Comparison of ENCODE assay signal across 16 cellular contexts in genomic region chr9:132383462-132383883, GRCh38. TPM values are rescaled to one million over a fixed set of nuclear protein-coding genes. Genes with fewer than 3 reads are reported as not detected.
DNase-seq lines count a peak whose midpoint lies in the region; ATAC-seq and FAIRE-seq lines count a peak whose summit lies in the region.
"Had no signal": no experiment of that assay in that cellular context is flagged by ENCODE, and none has a peak within 500 bp of the region (broad histone marks: within the 10 kb centered on the region; RNA-seq: fewer than 3 reads in every experiment).

No MANE protein-coding gene starts in this region.

- CTCF ChIA-PET in CD4-positive, alpha-beta memory T cell (lab: Charles Lee; ENCODE audit: partially characterized antibody), result no interaction called here

- H3K9me3 ChIP-seq in CD4-positive, alpha-beta memory T cell (ENCODE audit: control insufficient read depth in 1 of 2, low read length in 2 of 2), result no peaks in the 10 kb centered on the region
- H3K9me3 ChIP-seq: adrenal gland had no signal

- H3K36me3 Mint-ChIP-seq in CD4-positive, alpha-beta memory T cell, result peaks cover 33 to 62% of the 10 kb centered on the region in 2 donors
- H3K36me3 Mint-ChIP-seq in effector memory CD8-positive, alpha-beta T cell (ENCODE audit: insufficient read depth), result peaks cover 52% of the 10 kb centered on the region

- H3K36me3 ChIP-seq in CD4-positive, alpha-beta memory T cell (ENCODE audit: insufficient read depth, low read length), result peaks cover 50% of the 10 kb centered on the region

- no peaks in the 10 kb centered on the region for H3K27me3 ChIP-seq in CD4-positive, alpha-beta memory T cell (ENCODE audit: insufficient read depth, low read length)
- H3K27me3 ChIP-seq: adrenal gland had no signal

- no peaks in the 10 kb centered on the region for H3K27me3 Mint-ChIP-seq in CD4-positive, alpha-beta memory T cell
- no peaks in the 10 kb centered on the region for H3K27me3 Mint-ChIP-seq in effector memory CD8-positive, alpha-beta T cell
- H3K27me3 Mint-ChIP-seq: CD4-positive, CD25-positive, alpha-beta regulatory T cell had no signal

- no peaks in the 10 kb centered on the region for H3K4me1 ChIP-seq in CD4-positive, alpha-beta memory T cell (ENCODE audit: insufficient read depth, low read length)
- H3K4me1 ChIP-seq: adrenal gland had no signal

- no peak for FAIRE-seq in RCC 7860 (lab: Jason Lieb, UNC)
- FAIRE-seq: keratinocyte had no signal

- POLR2A ChIA-PET in CD4-positive, alpha-beta memory T cell (lab: Charles Lee; ENCODE audit: partially characterized antibody), result interaction anchor here (0.6 to 1.2 kb wide), 2 partner anchors 9 to 28 kb away, joined by 3 to 4 read pairs; partner anchors contain the start of gene SETX

- peak overlapping the region in 5 of 7 donors; percentile 3 to 84 (median 61) for H3K27ac Mint-ChIP-seq in CD4-positive, alpha-beta memory T cell
- peak overlapping the region in 1 of 2 donors; percentile 14 for H3K27ac Mint-ChIP-seq in effector memory CD8-positive, alpha-beta T cell

- no peak overlapping the region for H3K4me3 Mint-ChIP-seq in CD4-positive, alpha-beta memory T cell
- no peak overlapping the region for H3K4me3 Mint-ChIP-seq in effector memory CD8-positive, alpha-beta T cell
- H3K4me3 Mint-ChIP-seq: CD4-positive, CD25-positive, alpha-beta regulatory T cell; neural crest cell had no signal

- H3K9me3 Mint-ChIP-seq in CD4-positive, alpha-beta memory T cell, result no peaks in the 10 kb centered on the region
- no peaks in the 10 kb centered on the region for H3K9me3 Mint-ChIP-seq in effector memory CD8-positive, alpha-beta T cell
- H3K9me3 Mint-ChIP-seq: CD4-positive, CD25-positive, alpha-beta regulatory T cell; neural crest cell had no signal

- intact Hi-C loops in CD4-positive, alpha-beta memory T cell (cut with micrococcal nuclease), result no loop called here

- peaks cover 11 to 15% (median 12%) of the 10 kb centered on the region in 4 donors for H3K4me1 Mint-ChIP-seq in CD4-positive, alpha-beta memory T cell
- peaks cover 0 to 6% of the 10 kb centered on the region in 2 donors for H3K4me1 Mint-ChIP-seq in effector memory CD8-positive, alpha-beta T cell (ENCODE audit: low read depth in 2 of 2)
- H3K4me1 Mint-ChIP-seq: neural crest cell had no signal

- ATAC-seq in GM18907 (IDR thresholded peaks at IDR 0.05; ENCODE audit: unreplicated experiment), result peak; percentile 44
- ATAC-seq in HG03460 (IDR thresholded peaks at IDR 0.05; ENCODE audit: unreplicated experiment), result peak; percentile 52
- peak; percentile 24 for ATAC-seq in effector memory CD8-positive, alpha-beta T cell (replicated peaks)

- no peak overlapping the region for H3K27ac ChIP-seq in CD4-positive, alpha-beta memory T cell (ENCODE audit: low read depth, low read length)
- H3K27ac ChIP-seq: adrenal gland, SK-N-MC had no signal

- H3K4me3 ChIP-seq in CD4-positive, alpha-beta memory T cell (ENCODE audit: low read length in 2 of 2), result no peak overlapping the region
- H3K4me3 ChIP-seq: adrenal gland, SK-N-MC, skin epidermis had no signal

- DNase-seq in CD4-positive, alpha-beta memory T cell, result no peak
- DNase-seq in effector memory CD8-positive, alpha-beta T cell, result no peak
- DNase-seq in glomerular visceral epithelial cell (ENCODE audit: extremely low spot score) (no peak), inferior parietal cortex (ENCODE audit: extremely low spot score) (no peak), HuH-7 (ENCODE audit: low spot score) (no peak), RCC 7860 (ENCODE audit: low spot score) (no peak)
- DNase-seq: adrenal gland; CD4-positive, CD25-positive, alpha-beta regulatory T cell; NCI-H1436; NCI-H748 treated with DMSO at 0.1 percent for 48 hours had no signal

RNA-seq across cellular contexts. Expression of gene TTF1, which starts 23.2 kb away (rescaled TPM):
- total RNA-seq in CD4-positive, alpha-beta memory T cell, result 10 to 100 TPM; 22.2 TPM
- polyA plus RNA-seq in CD4-positive, alpha-beta memory T cell, result 1 to 10 TPM; 5.8 to 9.3 TPM

RNA-seq across cellular contexts. Expression of gene CFAP77, which starts 26.5 kb away (rescaled TPM):
- not detected for total RNA-seq in CD4-positive, alpha-beta memory T cell
- polyA plus RNA-seq in CD4-positive, alpha-beta memory T cell, result not detected
- total RNA-seq: adrenal gland; CD4-positive, CD25-positive, alpha-beta regulatory T cell had no signal
- polyA plus RNA-seq: adrenal gland; CD4-positive, CD25-positive, alpha-beta regulatory T cell; keratinocyte had no signal

RNA-seq across cellular contexts. Expression of gene SETX, which starts 28.7 kb away (rescaled TPM):
- total RNA-seq in CD4-positive, alpha-beta memory T cell, result 10 to 100 TPM; 91.3 to 94.3 TPM
- 10 to 100 TPM; 10.1 to 39.2 TPM for polyA plus RNA-seq in CD4-positive, alpha-beta memory T cell
